7 cellular contexts compared by ENCODE assay signal in the genomic region with DNA sequence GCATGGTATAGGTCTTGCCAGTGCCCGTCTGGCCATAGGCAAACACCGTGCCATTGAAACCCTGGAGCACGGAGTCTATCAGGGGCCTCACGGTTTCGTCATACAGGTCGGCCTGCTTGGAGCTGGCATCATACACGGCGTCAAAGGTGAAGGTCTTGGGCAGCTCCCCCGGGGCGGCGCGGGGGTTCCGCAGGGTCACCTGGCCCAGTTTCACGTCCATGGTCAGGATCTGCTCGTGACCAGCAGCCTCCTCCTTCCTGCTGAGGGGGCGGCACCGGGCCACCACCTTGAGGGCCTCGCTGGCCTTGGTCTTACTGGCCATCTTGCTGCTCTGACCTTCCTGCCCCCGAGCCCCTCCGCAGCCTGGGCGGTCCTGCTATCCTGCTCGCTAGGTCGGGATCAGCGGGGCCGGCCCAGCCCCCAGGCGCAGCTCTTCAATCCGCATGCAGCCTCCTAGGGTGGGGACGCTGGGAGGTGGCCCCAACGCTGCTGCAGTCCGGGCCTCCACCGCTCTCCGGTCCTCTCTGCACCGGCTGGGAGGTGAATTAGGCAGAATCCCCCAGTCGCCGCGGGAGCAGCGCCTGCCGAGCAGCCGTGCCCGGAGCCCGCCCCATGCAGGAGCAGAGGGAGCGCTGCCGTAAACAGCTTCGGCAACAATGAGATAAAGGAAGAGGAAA. TPM values are rescaled to one million over a fixed set of nuclear protein-coding genes. Genes with fewer than 3 reads are reported as not detected.
DNase-seq lines count a peak whose midpoint lies in the region; ATAC-seq, FAIRE-seq and TF ChIP-seq lines count a peak whose summit lies in the region.

No MANE protein-coding gene starts in this region.

- peaks cover 50% of the 10 kb centered on the region for H3K4me1 Mint-ChIP-seq in neural crest cell

- no peak for ATAC-seq in HG02763 (IDR thresholded peaks at IDR 0.05; ENCODE audit: unreplicated experiment)

- CTCF ChIA-PET in HEK293 (lab: Yijun Ruan, JAX): interaction anchor here (0.5 to 1.8 kb wide), 7 partner anchors 10 to 306 kb away, joined by 3 to 8 read pairs (median 3); no protein-coding TSS in a partner anchor

- no peaks in the 10 kb centered on the region for H3K27me3 Mint-ChIP-seq in neural crest cell (ENCODE audit: low read depth)

- no peak for TF ChIP-seq POLR2A in GM12892 (IDR thresholded peaks at IDR 0.05; ENCODE audit: low read depth, low read length)
- TF ChIP-seq POLR2A in esophagus squamous epithelium (IDR thresholded peaks at IDR 0.05): no peak

- FAIRE-seq in GM12892 (lab: Jason Lieb, UNC): no peak

- POLR2A ChIA-PET in HEK293 (lab: Yijun Ruan, JAX): interaction anchor here (0.8 to 2.9 kb wide), 5 partner anchors 9 to 52 kb away, joined by 3 to 12 read pairs (median 5); a partner anchor contains a TSS

- intact Hi-C loops in esophagus squamous epithelium (cut with DNase I): no loop called here

- H3K4me1 ChIP-seq in HEK293 (ENCODE audit: control insufficient read depth, insufficient read depth, low read length): peaks cover 8% of the 10 kb centered on the region
- H3K4me1 ChIP-seq in esophagus squamous epithelium: peaks cover 5 to 63% (median 23%) of the 10 kb centered on the region in 3 donors

- H3K36me3 ChIP-seq in HEK293 (ENCODE audit: control insufficient read depth in 2 of 2, insufficient read depth in 1 of 2, low read length in 2 of 2) (peaks cover 0 to 7% of the 10 kb centered on the region in 2 experiments; a peak in 1 of 3 replicates), esophagus squamous epithelium (no peaks in the 10 kb centered on the region)

- H3K27ac ChIP-seq in HEK293 (ENCODE audit: extremely low read depth, low read depth, low read length) (peak overlapping the region; percentile 65; the same call in 1 of the 2 replicates), esophagus squamous epithelium (peak overlapping the region; percentile 68 to 87 (median 80))

- TF ChIP-seq CTCF in HEK293 (tag by site-specific recombination; IDR thresholded peaks at IDR 0.05) (peak; percentile 51), esophagus squamous epithelium (IDR thresholded peaks at IDR 0.05) (no peak), neural crest cell (conservative IDR thresholded peaks at IDR 0.05) (no peak)

- H3K27ac Mint-ChIP-seq in neural crest cell (ENCODE audit: unreplicated experiment): no peak overlapping the region

- peak overlapping the region; percentile 87 for H3K4me3 Mint-ChIP-seq in neural crest cell

- WGBS in esophagus squamous epithelium, 2 donors: 0 to 19% methylated on average over 7 to 10 of the region's 44 CpGs

- no peaks in the 10 kb centered on the region for H3K9me3 Mint-ChIP-seq in neural crest cell

- peaks cover 2% of the 10 kb centered on the region for H3K36me3 Mint-ChIP-seq in neural crest cell (ENCODE audit: low read depth)

- H3K9me3 ChIP-seq in HEK293 (ENCODE audit: control insufficient read depth, insufficient read depth, low read depth, low read length): no peaks in the 10 kb centered on the region
- no peaks in the 10 kb centered on the region for H3K9me3 ChIP-seq in esophagus squamous epithelium

- DNase-seq in GM12892 (ENCODE audit: insufficient read length) (peak; percentile 33), SW480 (ENCODE audit: low spot score) (peak; percentile 21), esophagus squamous epithelium (lab: John Stamatoyannopoulos, UW) (no peak), neural crest cell (ENCODE audit: low read depth, low spot score) (no peak), NCI-H2196 (lab: John Stamatoyannopoulos, UW; ENCODE audit: unreplicated experiment) (no peak)

- H3K4me3 ChIP-seq in HEK293 (ENCODE audit: low read depth, low read length) (peak overlapping the region; percentile 71), esophagus squamous epithelium (peak overlapping the region; percentile 66 to 89 (median 78))

- H3K27me3 ChIP-seq in esophagus squamous epithelium: no peaks in the 10 kb centered on the region

TF ChIP-seq in HEK293, 187 proteins besides CTCF, POLR2A, EP300 and RAD21 (continues in another document):
- no peak for TF ChIP-seq ZNF555 (tag by site-specific recombination; conservative IDR thresholded peaks at IDR 0.05)
- TF ChIP-seq ZNF501 (tag by site-specific recombination; IDR thresholded peaks at IDR 0.05): 0 out of 2 replicates have a peak, but pooled peaks have one; percentile 34
- TF ChIP-seq ZNF701 (tag by site-specific recombination; IDR thresholded peaks at IDR 0.05): no peak
- TF ChIP-seq ZNF549 (tag by site-specific recombination; IDR thresholded peaks at IDR 0.05): no peak
- TF ChIP-seq ZBTB17 (tag by site-specific recombination; IDR thresholded peaks at IDR 0.05): peak; percentile 56
- TF ChIP-seq MEIS1 (CRISPR knock-in tag; IDR thresholded peaks at IDR 0.05; ENCODE audit: borderline replicate concordance): no peak
- no peak for TF ChIP-seq ZNF133 (tag by site-specific recombination; IDR thresholded peaks at IDR 0.05)
- TF ChIP-seq ZNF548 (tag by site-specific recombination; IDR thresholded peaks at IDR 0.05): no peak
- TF ChIP-seq KLF1 (tag by site-specific recombination; IDR thresholded peaks at IDR 0.05): peak; percentile 66
- no peak for TF ChIP-seq OSR2 (tag by site-specific recombination; IDR thresholded peaks at IDR 0.05)
- peak; percentile 95 for TF ChIP-seq ZIC2 (tag by site-specific recombination; IDR thresholded peaks at IDR 0.05)
- no peak for TF ChIP-seq ZBTB8A (tag by site-specific recombination; IDR thresholded peaks at IDR 0.05)
- no peak for TF ChIP-seq ZNF169 (tag by site-specific recombination; IDR thresholded peaks at IDR 0.05)
- TF ChIP-seq, protein P1, sequence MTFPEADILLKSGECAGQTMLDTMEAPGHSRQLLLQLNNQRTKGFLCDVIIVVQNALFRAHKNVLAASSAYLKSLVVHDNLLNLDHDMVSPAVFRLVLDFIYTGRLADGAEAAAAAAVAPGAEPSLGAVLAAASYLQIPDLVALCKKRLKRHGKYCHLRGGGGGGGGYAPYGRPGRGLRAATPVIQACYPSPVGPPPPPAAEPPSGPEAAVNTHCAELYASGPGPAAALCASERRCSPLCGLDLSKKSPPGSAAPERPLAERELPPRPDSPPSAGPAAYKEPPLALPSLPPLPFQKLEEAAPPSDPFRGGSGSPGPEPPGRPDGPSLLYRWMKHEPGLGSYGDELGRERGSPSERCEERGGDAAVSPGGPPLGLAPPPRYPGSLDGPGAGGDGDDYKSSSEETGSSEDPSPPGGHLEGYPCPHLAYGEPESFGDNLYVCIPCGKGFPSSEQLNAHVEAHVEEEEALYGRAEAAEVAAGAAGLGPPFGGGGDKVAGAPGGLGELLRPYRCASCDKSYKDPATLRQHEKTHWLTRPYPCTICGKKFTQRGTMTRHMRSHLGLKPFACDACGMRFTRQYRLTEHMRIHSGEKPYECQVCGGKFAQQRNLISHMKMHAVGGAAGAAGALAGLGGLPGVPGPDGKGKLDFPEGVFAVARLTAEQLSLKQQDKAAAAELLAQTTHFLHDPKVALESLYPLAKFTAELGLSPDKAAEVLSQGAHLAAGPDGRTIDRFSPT (tag by site-specific recombination; IDR thresholded peaks at IDR 0.05): no peak
- peak; percentile 14; the same call in 1 of the 2 replicates for TF ChIP-seq KLF8 (tag by site-specific recombination; IDR thresholded peaks at IDR 0.05)
- no peak for TF ChIP-seq ZNF707 (tag by site-specific recombination; IDR thresholded peaks at IDR 0.05)
- TF ChIP-seq ZNF560 (tag by site-specific recombination; IDR thresholded peaks at IDR 0.05; ENCODE audit: borderline replicate concordance): no peak
- no peak for TF ChIP-seq HOXC10 (CRISPR knock-in tag; IDR thresholded peaks at IDR 0.05)
- peak; percentile 19; the same call in 1 of the 2 replicates for TF ChIP-seq SP2 (tag by site-specific recombination; IDR thresholded peaks at IDR 0.05)
- TF ChIP-seq ZNF324 (tag by site-specific recombination; IDR thresholded peaks at IDR 0.05): no peak
- TF ChIP-seq ZNF341 (tag by site-specific recombination; IDR thresholded peaks at IDR 0.05; ENCODE audit: low read depth): peak; percentile 91
- peak; percentile 82 for TF ChIP-seq GLIS2 (tag by site-specific recombination; IDR thresholded peaks at IDR 0.05)
- TF ChIP-seq MYNN (tag by site-specific recombination; IDR thresholded peaks at IDR 0.05; ENCODE audit: borderline replicate concordance): no peak
- TF ChIP-seq ZNF426 (tag by site-specific recombination; IDR thresholded peaks at IDR 0.05): no peak
- no peak for TF ChIP-seq BCL11B (tag by site-specific recombination; IDR thresholded peaks at IDR 0.05; ENCODE audit: low read depth)
- peak; percentile 74 for TF ChIP-seq GLIS1 (tag by site-specific recombination; IDR thresholded peaks at IDR 0.05)
- TF ChIP-seq WT1 (tag by site-specific recombination; IDR thresholded peaks at IDR 0.05): no peak
- no peak for TF ChIP-seq ZNF473 (tag by site-specific recombination; IDR thresholded peaks at IDR 0.05)
- no peak for TF ChIP-seq ZNF776 (tag by site-specific recombination; IDR thresholded peaks at IDR 0.05; ENCODE audit: borderline replicate concordance)
- TF ChIP-seq, protein P2, sequence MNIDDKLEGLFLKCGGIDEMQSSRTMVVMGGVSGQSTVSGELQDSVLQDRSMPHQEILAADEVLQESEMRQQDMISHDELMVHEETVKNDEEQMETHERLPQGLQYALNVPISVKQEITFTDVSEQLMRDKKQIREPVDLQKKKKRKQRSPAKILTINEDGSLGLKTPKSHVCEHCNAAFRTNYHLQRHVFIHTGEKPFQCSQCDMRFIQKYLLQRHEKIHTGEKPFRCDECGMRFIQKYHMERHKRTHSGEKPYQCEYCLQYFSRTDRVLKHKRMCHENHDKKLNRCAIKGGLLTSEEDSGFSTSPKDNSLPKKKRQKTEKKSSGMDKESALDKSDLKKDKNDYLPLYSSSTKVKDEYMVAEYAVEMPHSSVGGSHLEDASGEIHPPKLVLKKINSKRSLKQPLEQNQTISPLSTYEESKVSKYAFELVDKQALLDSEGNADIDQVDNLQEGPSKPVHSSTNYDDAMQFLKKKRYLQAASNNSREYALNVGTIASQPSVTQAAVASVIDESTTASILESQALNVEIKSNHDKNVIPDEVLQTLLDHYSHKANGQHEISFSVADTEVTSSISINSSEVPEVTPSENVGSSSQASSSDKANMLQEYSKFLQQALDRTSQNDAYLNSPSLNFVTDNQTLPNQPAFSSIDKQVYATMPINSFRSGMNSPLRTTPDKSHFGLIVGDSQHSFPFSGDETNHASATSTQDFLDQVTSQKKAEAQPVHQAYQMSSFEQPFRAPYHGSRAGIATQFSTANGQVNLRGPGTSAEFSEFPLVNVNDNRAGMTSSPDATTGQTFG (tag by site-specific recombination; IDR thresholded peaks at IDR 0.05; ENCODE audit: borderline replicate concordance): no peak

RNA-seq across cellular contexts. Expression of a gene that starts 0.6 kb away (rescaled TPM):
- 1.4 TPM for polyA plus RNA-seq in GM12892 (2012; ENCODE audit: missing spikeins)
- total RNA-seq in esophagus squamous epithelium (1 to 10 TPM; 1.3 to 3.4 (median 1.8) TPM), neural crest cell (50.9 and 56.2 TPM in 2 replicates)

RNA-seq across cellular contexts. Expression of a gene that starts 52.1 kb away (rescaled TPM):
- polyA plus RNA-seq in GM12892 (2012; ENCODE audit: missing spikeins): 68.0 TPM
- 100 to 1,000 TPM; 214 to 388 (median 335) TPM for total RNA-seq in esophagus squamous epithelium
- total RNA-seq in neural crest cell: 112 and 113 TPM in 2 replicates

Comparison
In these comparisons a context has a peak if more than half of its experiments do, and no peak if none do; other contexts are left out.
1. DNase-seq: peak in GM12892 (single experiment) and SW480 (single experiment); none in esophagus squamous epithelium (single experiment), neural crest cell (single experiment) and NCI-H2196 (single experiment).
2. RNA of a gene that starts 0.6 kb away (total RNA-seq): 50.9 to 56.2 TPM in neural crest cell; 1.3 to 3.4 TPM in esophagus squamous epithelium; every median in the first group is over 10 times any median in the second.